8 cellular contexts compared by ENCODE assay signal in genomic region chr14:63641473-63642228, GRCh38. TPM values are rescaled to one million over a fixed set of nuclear protein-coding genes. Genes with fewer than 3 reads are reported as not detected.
DNase-seq lines count a peak whose midpoint lies in the region; ATAC-seq and TF ChIP-seq lines count a peak whose summit lies in the region.

Gene WDR89 (minus strand): TSS chr14:63641871. CDS start chr14:63599942, 41,929 bp downstream.

- H3K27me3 Mint-ChIP-seq in Caco-2 (ENCODE audit: insufficient read depth, unreplicated experiment) = no peaks in the 10 kb centered on the region

- no peaks in the 10 kb centered on the region for H3K4me1 ChIP-seq in Caco-2

- no peaks in the 10 kb centered on the region for H3K36me3 ChIP-seq in Caco-2 (ENCODE audit: control insufficient read depth, insufficient read depth, low read length)

- H3K36me3 Mint-ChIP-seq in Caco-2 (ENCODE audit: insufficient read depth, unreplicated experiment) = peaks cover 35% of the 10 kb centered on the region

- H3K9me3 Mint-ChIP-seq in Caco-2 (ENCODE audit: unreplicated experiment) = peaks cover 6% of the 10 kb centered on the region

- H3K27ac Mint-ChIP-seq in Caco-2 (ENCODE audit: unreplicated experiment) = peak within 1 kb of the TSS; percentile 96

- H3K27me3 ChIP-seq in Caco-2 (replicated peaks; ENCODE audit: control insufficient read depth, insufficient read depth, low read length) = no peaks in the 10 kb centered on the region

- H3K9me3 ChIP-seq in Caco-2 = no peaks in the 10 kb centered on the region

- peak; percentile 77 to 85 for TF ChIP-seq CTCF in Caco-2 (IDR thresholded peaks at IDR 0.05; ENCODE audit: insufficient read depth in 1 of 2, low read depth in 1 of 2, low read length in 1 of 2, severe bottlenecking in 1 of 2, unreplicated experiment in 1 of 2)

- CTCF ChIA-PET in Caco-2 (lab: Charles Lee) = interaction anchor here (0.6 to 2.5 kb wide), 10 partner anchors 8 to 1065 kb away, joined by 3 to 11 read pairs (median 4); partner anchors contain the start of gene PPP2R5E
- CTCF ChIA-PET in activated CD8-positive, alpha-beta memory T cell treated with anti-CD3 and anti-CD28 coated beads for 36 hours (lab: Charles Lee) = interaction anchor here (0.8 to 1.7 kb wide), 4 partner anchors 11 to 717 kb away, joined by 3 to 4 read pairs (median 3); partner anchors contain the start of gene PPP2R5E

- H3K4me3 ChIP-seq in Caco-2 (ENCODE audit: low read depth, low read length) = peak within 1 kb of the TSS; percentile 67

- intact Hi-C loops in Caco-2 (cut with micrococcal nuclease; ENCODE audit: unreplicated experiment) = loop anchor here (1.0 to 5.0 kb wide), 4 partner anchors 85 to 129 kb away; partner anchors contain the start of gene PPP2R5E

- POLR2A ChIA-PET in Caco-2 (lab: Charles Lee) = interaction anchor here (0.6 to 1.8 kb wide), 12 partner anchors 13 to 1880 kb away, joined by 3 to 20 read pairs (median 6); partner anchors contain the start of genes PPP2R5E, SNAPC1 and ZBTB1
- POLR2A ChIA-PET in activated CD8-positive, alpha-beta memory T cell treated with anti-CD3 and anti-CD28 coated beads for 36 hours (lab: Charles Lee) = interaction anchor here (0.6 to 1.8 kb wide), 5 partner anchors 9 to 212 kb away, joined by 3 to 9 read pairs (median 5); partner anchors contain the start of gene PPP2R5E

- H3K4me3 Mint-ChIP-seq in Caco-2 (ENCODE audit: unreplicated experiment) = peak within 1 kb of the TSS; percentile 88

- no peaks in the 10 kb centered on the region for H3K4me1 Mint-ChIP-seq in Caco-2 (ENCODE audit: low read depth, unreplicated experiment)

- peak; percentile 82 for ATAC-seq in GM21360 (IDR thresholded peaks at IDR 0.05; ENCODE audit: unreplicated experiment)

- BruUV-seq in Caco-2 (replicated peaks; lab: Mats Ljungman, UMichigan) = no TSS peak

- DNase-seq in Caco-2 (peak; percentile 97 to 99), HT1080 (ENCODE audit: low read depth) (peak; percentile 100), NOMO-1 (lab: John Stamatoyannopoulos, UW; ENCODE audit: unreplicated experiment in 2 of 2) (peak; percentile 97 to 98), lung microvascular endothelial cell (ENCODE audit: low read depth in 2 of 2) (peak; percentile 100)
- DNase-seq in effector CD8-positive, alpha-beta T cell (lab: John Stamatoyannopoulos, UW) = peak; percentile 95
- DNase-seq in stimulated activated CD4-positive, alpha-beta T cell treated with anti-CD3 and anti-CD28 coated beads, TNF-alpha, amount 100 ng/mL, for 48 hours (ENCODE audit: low read depth in 3 of 3) = peak; percentile 89 to 96 (median 90)

RNA-seq across cellular contexts. Expression of gene WDR89, which starts in this region (rescaled TPM):
- total RNA-seq in Caco-2 (2022) = 14.4 and 16.6 TPM in 2 replicates
- 12.9 and 13.8 TPM in 2 replicates for total RNA-seq in HT1080 (2014; rRNA removed; shearing (Covaris generic))
- 12.3 and 13.2 TPM in 2 replicates for polyA plus RNA-seq in HT1080 (2015; cell fraction: cytosol; rRNA removed)
- polyA plus RNA-seq in HT1080 (2015; cell fraction: nucleus; rRNA removed) = 13.9 and 17.6 TPM in 2 replicates
- 10 to 100 TPM; 29.6 to 30.2 TPM for total RNA-seq in activated CD8-positive, alpha-beta memory T cell treated with anti-CD3 and anti-CD28 coated beads for 36 hours
- 8.7 and 13.9 TPM in 2 replicates for total RNA-seq in lung microvascular endothelial cell

Comparison
In these comparisons a context has a peak if more than half of its experiments do, and no peak if none do; other contexts are left out.
1. Peak in every context shown above with its lines: DNase-seq, ATAC-seq and H3K4me3 ChIP-seq.